10 cellular contexts compared by ENCODE assay signal in the genomic region with DNA sequence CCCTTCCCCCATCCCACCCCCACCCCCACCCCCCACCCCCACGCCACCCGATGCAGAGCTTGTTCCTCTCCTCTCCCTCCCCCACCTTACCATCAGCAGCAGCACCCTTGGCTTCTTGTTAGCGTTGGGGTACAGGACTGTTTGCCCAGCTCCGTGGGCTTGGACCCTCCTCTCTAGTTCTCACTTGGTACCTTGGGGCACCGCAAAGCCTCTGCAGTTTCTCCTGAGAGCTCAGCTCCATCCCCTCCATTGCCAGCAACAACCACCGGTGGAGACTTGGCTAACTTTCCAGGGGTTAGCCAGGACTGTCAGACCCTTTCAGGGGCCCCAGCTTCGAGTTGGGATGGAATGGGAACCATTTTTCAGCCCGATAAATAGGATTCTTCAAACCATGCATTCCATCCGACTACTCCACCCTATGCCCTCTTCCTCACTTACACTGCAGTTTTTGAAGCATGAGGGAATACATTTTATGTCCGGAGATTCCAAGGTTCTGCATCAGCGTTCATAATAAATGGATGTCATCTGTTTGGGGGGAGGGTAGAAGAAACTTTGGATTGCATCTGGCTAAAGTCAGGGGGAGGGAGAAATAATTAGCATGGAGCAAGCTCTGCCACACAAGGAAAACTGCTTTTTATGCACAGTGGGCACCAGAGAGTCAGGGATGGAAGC. TPM values are rescaled to one million over a fixed set of nuclear protein-coding genes. Genes with fewer than 3 reads are reported as not detected.
DNase-seq lines count a peak whose midpoint lies in the region; ATAC-seq, FAIRE-seq and TF ChIP-seq lines count a peak whose summit lies in the region.
"Had no signal": no experiment of that assay in that cellular context is flagged by ENCODE, and none has a peak within 500 bp of the region (broad histone marks: within the 10 kb centered on the region; RNA-seq: fewer than 3 reads in every experiment).

No MANE protein-coding gene starts in this region.

- TF ChIP-seq CTCF in AG09309 (IDR thresholded peaks at IDR 0.05; ENCODE audit: control insufficient read depth, insufficient read depth, low read depth, low read length, missing control alignments) (no peak), H9 (conservative IDR thresholded peaks at IDR 0.05) (no peak), kidney (IDR thresholded peaks at IDR 0.05; ENCODE audit: borderline replicate concordance, extremely low read depth, insufficient read depth) (no peak), GM10248 (IDR thresholded peaks at IDR 0.05; ENCODE audit: control extremely low read depth, extremely low read depth, low read depth, missing control alignments) (no peak)

- H3K27ac Mint-ChIP-seq in H9 = peak overlapping the region in 1 of 3 experiments; percentile 78; a peak in 2 of 7 replicates
- no peak overlapping the region for H3K27ac Mint-ChIP-seq in activated naive CD8-positive, alpha-beta T cell

- peaks cover 28 to 34% of the 10 kb centered on the region in 2 experiments for H3K4me1 Mint-ChIP-seq in H9
- peaks cover 15% of the 10 kb centered on the region for H3K4me1 Mint-ChIP-seq in activated naive CD8-positive, alpha-beta T cell (ENCODE audit: low read depth)

- H3K4me1 ChIP-seq in H9 (ENCODE audit: insufficient read depth, low read length) (peaks cover 2% of the 10 kb centered on the region; the same call in 1 of the 2 replicates), kidney (ENCODE audit: control insufficient read depth in 1 of 2, insufficient read depth in 1 of 2, low read depth in 1 of 2, low read length in 2 of 2) (no peaks in the 10 kb centered on the region)

- no peaks in the 10 kb centered on the region for H3K36me3 ChIP-seq in kidney (ENCODE audit: control insufficient read depth in 1 of 2, insufficient read depth in 2 of 2, low read length in 2 of 2)

- H3K9ac ChIP-seq in H9 (ENCODE audit: extremely low read depth, insufficient read length, low read length) = no peak overlapping the region
- H3K9ac ChIP-seq in kidney (ENCODE audit: low read length in 2 of 2) = no peak overlapping the region

- H2BK15ac ChIP-seq in H9 (ENCODE audit: low read depth, low read length) = no peak overlapping the region

- H3K4me2 ChIP-seq in H9 (ENCODE audit: insufficient read depth, insufficient read length, low read length) = peak overlapping the region; percentile 81

- no peak overlapping the region for H3K18ac ChIP-seq in H9 (ENCODE audit: insufficient read length, low read depth, low read length)

- no peak overlapping the region for H3K27ac ChIP-seq in H9 (ENCODE audit: insufficient read length, low read depth, low read length)
- H3K27ac ChIP-seq in kidney (ENCODE audit: low read depth in 2 of 2, low read length in 2 of 2) = no peak overlapping the region

- peaks cover 4% of the 10 kb centered on the region for H3K23me2 ChIP-seq in H9 (ENCODE audit: insufficient read length, low read depth, low read length, poor library complexity, severe bottlenecking)

- H4K20me1 ChIP-seq in H9 (ENCODE audit: control insufficient read depth, insufficient read depth, insufficient read length) = no peaks in the 10 kb centered on the region

- POLR2A ChIA-PET in GM10248 (lab: Yijun Ruan, JAX) = no interaction called here

- peak overlapping the region; percentile 89 to 96 for H3K4me3 Mint-ChIP-seq in H9
- H3K4me3 Mint-ChIP-seq in activated naive CD8-positive, alpha-beta T cell = peak overlapping the region; percentile 80

- no peak overlapping the region for H2BK12ac ChIP-seq in H9 (ENCODE audit: insufficient read length, low read depth, low read length)

- peaks cover 0 to 6% (median 0%) of the 10 kb centered on the region in 3 experiments; a peak in 3 of 7 replicates for H3K36me3 Mint-ChIP-seq in H9 (ENCODE audit: insufficient read depth in 1 of 3, low read depth in 3 of 3)
- H3K36me3 Mint-ChIP-seq in activated naive CD8-positive, alpha-beta T cell = no peaks in the 10 kb centered on the region

- H3K4ac ChIP-seq in H9 (ENCODE audit: low read depth, low read length) = no peak overlapping the region

- no peaks in the 10 kb centered on the region for H3K79me1 ChIP-seq in H9 (ENCODE audit: insufficient read depth, low read depth, low read length, poor library complexity, severe bottlenecking)

- H2AFZ ChIP-seq in H9 (ENCODE audit: low read length) = no peak overlapping the region

- no peak overlapping the region for H4K8ac ChIP-seq in H9 (replicated peaks; ENCODE audit: insufficient read length, low read depth, low read length)

- H3K79me2 ChIP-seq in H9 (ENCODE audit: insufficient read depth, low read length) = peaks cover 7% of the 10 kb centered on the region; the same call in 1 of the 2 replicates

- H4K5ac ChIP-seq in H9 (ENCODE audit: insufficient read length, low read depth, low read length) = no peak overlapping the region

- ATAC-seq in HG03354 (IDR thresholded peaks at IDR 0.05; ENCODE audit: poor library complexity, severe bottlenecking, unreplicated experiment) = no peak

- peaks cover 18% of the 10 kb centered on the region for H3K27me3 Mint-ChIP-seq in H9 (ENCODE audit: low read depth)
- H3K27me3 Mint-ChIP-seq in activated naive CD8-positive, alpha-beta T cell = peaks cover 30% of the 10 kb centered on the region

- no peak for FAIRE-seq in kidney (lab: Jason Lieb, UNC)
- FAIRE-seq: GM18507 had no signal

- H3K9me3 Mint-ChIP-seq in H9 = no peaks in the 10 kb centered on the region; a peak in 1 of 5 replicates
- H3K9me3 Mint-ChIP-seq in activated naive CD8-positive, alpha-beta T cell (ENCODE audit: low read depth) = no peaks in the 10 kb centered on the region

- H4K91ac ChIP-seq in H9 (ENCODE audit: insufficient read length, low read depth, low read length) = no peak overlapping the region

- intact Hi-C loops in kidney (cut with DNase I) = no loop called here

- CTCF ChIA-PET in GM10248 (lab: Yijun Ruan, JAX) = no interaction called here

- no CpG with 5 or more reads among the region's 11 CpGs for WGBS in H9 (ENCODE audit: extremely low coverage, insufficient read length, low lambda C conversion rate)

- H3K27me3 ChIP-seq in H9 (ENCODE audit: insufficient read depth, low read length) = no peaks in the 10 kb centered on the region

- H3K4me3 ChIP-seq in AG09309 (ENCODE audit: control insufficient read depth, low read depth, low read length) (peak overlapping the region; percentile 87), kidney (ENCODE audit: low read length in 2 of 2) (no peak overlapping the region)

- H3T11ph ChIP-seq in H9 (ENCODE audit: low read length) = no peak overlapping the region

- peak; percentile 75 for DNase-seq in AG09309 (ENCODE audit: low read depth)
- DNase-seq in H9 = no peak
- DNase-seq in kidney = peak; percentile 48
- DNase-seq in GM10248 (ENCODE audit: extremely low spot score) = no peak
- no peak for DNase-seq in midbrain (lab: John Stamatoyannopoulos, UW)
- DNase-seq in NCI-H510A treated with DMSO at 0.1 percent for 48 hours (lab: John Stamatoyannopoulos, UW) = no peak
- DNase-seq: T-helper 9 cell had no signal

- no peak overlapping the region for H2BK120ac ChIP-seq in H9 (ENCODE audit: low read depth, low read length, poor library complexity, severe bottlenecking)

- no peak overlapping the region for H3K23ac ChIP-seq in H9 (ENCODE audit: insufficient read length, low read depth, low read length)

- no peak overlapping the region for H2BK20ac ChIP-seq in H9 (ENCODE audit: low read depth, low read length, poor library complexity, severe bottlenecking)

- no peak overlapping the region for H3K14ac ChIP-seq in H9 (ENCODE audit: insufficient read depth, low read length)

- H2AK5ac ChIP-seq in H9 (ENCODE audit: insufficient read length, low read length) = no peak overlapping the region

- no peak overlapping the region for H2BK5ac ChIP-seq in H9 (ENCODE audit: insufficient read length, low read length)

- H3K56ac ChIP-seq in H9 (ENCODE audit: insufficient read length, low read depth, low read length) = no peak overlapping the region

- no peaks in the 10 kb centered on the region for H3K9me3 ChIP-seq in H9 (ENCODE audit: control insufficient read depth, low read depth, low read length)
- H3K9me3 ChIP-seq in kidney (ENCODE audit: control insufficient read depth in 1 of 2, low read length in 2 of 2) = no peaks in the 10 kb centered on the region

RNA-seq across cellular contexts. Expression of gene SCN8A, which starts 1.1 kb away (rescaled TPM):
- total RNA-seq in H9 (2021) (13.7 and 15.2 TPM in 2 replicates), kidney (1.4 TPM)
- 0.34 TPM for polyA plus RNA-seq in kidney (ENCODE audit: insufficient read depth, low read depth, low replicate concordance)

Comparison
In these comparisons a context has a peak if more than half of its experiments do, and no peak if none do; other contexts are left out.
1. DNase-seq: peak in AG09309 (single experiment) and kidney (single experiment); none in H9 (single experiment), GM10248 (single experiment), midbrain (single experiment) and NCI-H510A treated with DMSO at 0.1 percent for 48 hours (single experiment).